Comparison of ENCODE assay signal across 8 cellular contexts in the genomic region with DNA sequence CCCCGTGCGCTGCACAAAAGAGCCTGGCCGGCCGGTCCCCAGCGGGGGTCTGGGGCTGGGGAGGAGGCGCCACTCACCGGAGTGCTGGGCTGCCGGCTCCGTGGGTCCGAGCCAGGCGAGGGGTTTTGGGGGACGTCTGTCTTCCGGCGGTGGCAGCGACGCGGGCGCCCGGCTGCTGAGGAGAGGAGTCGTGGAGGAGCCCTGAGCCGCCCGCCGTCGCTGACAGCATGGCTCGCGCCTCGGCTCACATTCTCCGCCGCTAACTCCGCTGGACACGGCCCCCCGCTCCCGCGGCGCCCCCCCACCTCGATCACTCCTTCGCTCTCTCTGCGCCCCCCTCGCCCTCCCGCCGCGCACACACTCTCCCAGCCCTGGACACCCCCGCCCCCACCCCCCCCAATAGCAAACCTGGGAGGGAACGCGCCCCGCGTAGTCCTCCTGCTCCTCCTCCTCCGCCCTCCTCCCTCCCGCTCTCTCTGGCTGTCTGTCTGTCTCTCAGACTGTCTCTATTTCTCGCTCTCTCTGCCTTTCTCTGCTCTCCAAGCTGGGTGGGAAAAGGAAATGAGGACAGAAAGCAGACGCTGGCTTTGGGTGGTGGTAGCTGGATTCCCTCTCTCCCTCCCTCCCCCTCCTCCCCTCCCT. TPM values are rescaled to one million over a fixed set of nuclear protein-coding genes. Genes with fewer than 3 reads are reported as not detected.
DNase-seq lines count a peak whose midpoint lies in the region; ATAC-seq, FAIRE-seq and TF ChIP-seq lines count a peak whose summit lies in the region.

No MANE protein-coding gene starts in this region.

- FAIRE-seq in A549 (lab: Jason Lieb, UNC): no peak

- TF ChIP-seq EP300 in A549 (IDR thresholded peaks at IDR 0.05): no peak

- no peak for TF ChIP-seq CTCF in A549 (IDR thresholded peaks at IDR 0.05)
- TF ChIP-seq CTCF in GM12875 (IDR thresholded peaks at IDR 0.05; ENCODE audit: borderline replicate concordance, insufficient read depth, low read depth, low read length): no peak

- under 1% methylated on average over 23 of the region's 51 CpGs for WGBS in A549 (ENCODE audit: missing lambda C conversion rate)

- in situ Hi-C loops in T47D (cut with HindIII; ENCODE audit: low pct_unique_long_range_greater_than_20kb, low sequenced_read_pairs): no loop called here

- H3K4me3 ChIP-seq in A549 (peak overlapping the region; percentile 90), GM12875 (ENCODE audit: low read depth, low read length) (peak overlapping the region; percentile 80)

- no peaks in the 10 kb centered on the region for H3K27me3 ChIP-seq in layer of hippocampus (ENCODE audit: control insufficient read depth, insufficient read depth, low read length)

- no peak for TF ChIP-seq RAD21 in A549 (conservative IDR thresholded peaks at IDR 0.05 in 1 of 2, IDR thresholded peaks at IDR 0.05 in 1 of 2)

- H3K4me1 ChIP-seq in A549: peaks cover 52% of the 10 kb centered on the region

- CTCF ChIA-PET in A549 (lab: Yijun Ruan, JAX): interaction anchor here (0.5 to 23.7 kb wide), 8 partner anchors 34 to 1381 kb away, joined by 3 to 314 read pairs (median 60); no protein-coding TSS in a partner anchor

- DNase-seq in A549 (ENCODE audit: low read depth in 1 of 2, low spot score in 1 of 2) (peak in 1 of 2 experiments; percentile 35), RKO (ENCODE audit: low spot score) (peak; percentile 27), T47D (ENCODE audit: low read depth in 1 of 2, low spot score in 1 of 2) (peak; percentile 23 to 57)
- peak; percentile 51 for DNase-seq in stimulated activated naive CD8-positive, alpha-beta T cell treated with anti-CD3 and anti-CD28 coated beads, Interleukin-15, Interleukin-2, amounts not matched to agents 100 U/mL and 50 U/mL, for 24 hours

- peak overlapping the region; percentile 99 for H3K4me2 ChIP-seq in A549

- H3K9me3 ChIP-seq in A549: no peaks in the 10 kb centered on the region

- TF ChIP-seq POLR2A in A549 (IDR thresholded peaks at IDR 0.05; ENCODE audit: low read length): no peak

- ATAC-seq in A549 (peak; percentile 6 to 36; a peak in 3 of 6 replicates), GM21717 (IDR thresholded peaks at IDR 0.05; ENCODE audit: unreplicated experiment) (no peak), GM21381 (IDR thresholded peaks at IDR 0.05; ENCODE audit: unreplicated experiment) (no peak)
- no peak for ATAC-seq in stimulated activated naive CD8-positive, alpha-beta T cell treated with anti-CD3 and anti-CD28 coated beads, Interleukin-15, Interleukin-2, amounts not matched to agents 100 U/mL and 50 U/mL, for 24 hours

- POLR2A ChIA-PET in A549 (lab: Yijun Ruan, JAX): interaction anchor here (1.0 kb wide), 1 partner anchor 47 kb away, joined by 6 read pairs; no protein-coding TSS in a partner anchor

- peak overlapping the region; percentile 83 to 89 for H3K27ac ChIP-seq in A549
- H3K27ac ChIP-seq in layer of hippocampus (ENCODE audit: low read depth, low read length): peak overlapping the region; percentile 94

TF ChIP-seq in A549, 52 proteins besides CTCF, POLR2A, EP300 and RAD21:
- no peak for TF ChIP-seq RARB (CRISPR knock-in tag; IDR thresholded peaks at IDR 0.05)

RNA-seq across cellular contexts. Expression of gene AHDC1, which starts 0.5 kb away (rescaled TPM):
- polyA plus RNA-seq in A549 (2011; rRNA removed): 1.3 and 2.6 TPM in 2 replicates
- polyA plus RNA-seq in A549 (2012; cell fraction: cytosol; rRNA removed): 5.0 and 6.2 TPM in 2 replicates
- 12.9 and 17.1 TPM in 2 replicates for polyA plus RNA-seq in A549 (2012; cell fraction: nucleus; rRNA removed)
- polyA plus RNA-seq in A549 (2017; fragmentation: RNase III; extraction: RNeasy Plus Mini Kit Qiagen cat#74134 plus additional on column Dnase treatment): 9.8 to 11.5 TPM (median 10.0 TPM) in 3 replicates
- polyA minus RNA-seq in A549 (2011; rRNA and poly(A)+ RNA removed): 2.9 and 3.6 TPM in 2 replicates

RNA-seq across cellular contexts. Expression of gene FGR, which starts 31.5 kb away (rescaled TPM):
- polyA plus RNA-seq in A549 (2011; rRNA removed): not detected in 2 replicates
- polyA plus RNA-seq in A549 (2012; cell fraction: cytosol; rRNA removed): not detected in 2 replicates
- polyA plus RNA-seq in A549 (2012; cell fraction: nucleus; rRNA removed): not detected in 2 replicates
- not detected in 3 replicates for polyA plus RNA-seq in A549 (2017; fragmentation: RNase III; extraction: RNeasy Plus Mini Kit Qiagen cat#74134 plus additional on column Dnase treatment)
- not detected in 2 replicates for polyA minus RNA-seq in A549 (2011; rRNA and poly(A)+ RNA removed)

Comparison
In these comparisons a context has a peak if more than half of its experiments do, and no peak if none do; other contexts are left out.
1. ATAC-seq: peak in A549 (2 of 2); none in stimulated activated naive CD8-positive, alpha-beta T cell treated with anti-CD3 and anti-CD28 coated beads, Interleukin-15, Interleukin-2, amounts not matched to agents 100 U/mL and 50 U/mL, for 24 hours (single experiment), GM21717 (single experiment) and GM21381 (single experiment).